In the genomic region with DNA sequence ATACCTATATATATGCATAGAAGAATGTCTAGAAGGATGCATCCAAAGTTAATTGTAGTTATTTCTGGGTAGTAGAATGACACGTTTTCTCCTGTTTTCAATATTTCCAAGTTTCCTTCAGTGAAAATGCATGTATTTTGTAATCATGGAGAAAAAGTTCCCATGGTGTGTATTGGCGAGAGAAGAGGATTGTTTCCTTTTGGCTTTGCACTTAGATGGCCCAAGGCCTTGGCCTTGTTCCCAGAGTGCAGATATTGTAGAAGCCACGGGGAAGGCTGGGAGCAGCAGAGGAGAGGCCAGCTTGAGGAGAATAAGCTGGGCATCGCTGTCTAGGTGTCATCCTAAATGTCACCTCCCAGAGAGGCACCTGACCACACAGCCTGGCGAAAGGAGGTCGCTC, we compare ENCODE assay signal across 10 cellular contexts.
DNase-seq lines count a peak whose midpoint lies in the region; ATAC-seq and TF ChIP-seq lines count a peak whose summit lies in the region.
"Had no signal": no experiment of that assay in that cellular context is flagged by ENCODE, and none has a peak within 500 bp of the region (broad histone marks: within the 10 kb centered on the region; RNA-seq: fewer than 3 reads in every experiment).

No MANE protein-coding gene starts in this region.

- no peak for ATAC-seq in GM21447 (IDR thresholded peaks at IDR 0.05; ENCODE audit: unreplicated experiment)
- ATAC-seq in GM21526 (IDR thresholded peaks at IDR 0.05; ENCODE audit: low FRiP score, unreplicated experiment), result no peak

- TF ChIP-seq CTCF in fibroblast of mammary gland (conservative IDR thresholded peaks at IDR 0.05; ENCODE audit: control insufficient read depth, insufficient read depth, low read depth, low read length) (no peak), neutrophil (IDR thresholded peaks at IDR 0.05) (no peak)

- peaks cover 0 to 5% (median 0%) of the 10 kb centered on the region in 11 experiments; a peak in 2 of 22 replicates for H3K9me3 ChIP-seq in BLaER1 treated with 17β-estradiol and CSF1 and Interleukin-3, amounts not matched to agents 10 nM and 100 nM (replicated peaks in 1 of 11)
- H3K9me3 ChIP-seq in neutrophil, result no peaks in the 10 kb centered on the region

- no peak overlapping the region for H3K27ac ChIP-seq in BLaER1 treated with 17β-estradiol and CSF1 and Interleukin-3, amounts not matched to agents 10 nM and 100 nM
- H3K27ac ChIP-seq in neutrophil, result peak overlapping the region; percentile 62

- H4K20me1 ChIP-seq in BLaER1 treated with 17β-estradiol and CSF1 and Interleukin-3, amounts not matched to agents 10 nM and 100 nM, result no peaks in the 10 kb centered on the region

- no peak overlapping the region for H3K4me3 ChIP-seq in BLaER1 treated with 17β-estradiol and CSF1 and Interleukin-3, amounts not matched to agents 10 nM and 100 nM
- H3K4me3 ChIP-seq in fibroblast of mammary gland (ENCODE audit: control insufficient read depth, low read depth, low read length) (no peak overlapping the region), neutrophil (ENCODE audit: low read depth in 1 of 2, low read length in 1 of 2) (no peak overlapping the region)

- no peak overlapping the region for H3K9ac ChIP-seq in BLaER1 treated with 17β-estradiol and CSF1 and Interleukin-3, amounts not matched to agents 10 nM and 100 nM

- DNase-seq in NCI-H69 (lab: John Stamatoyannopoulos, UW) (peak; percentile 23), fibroblast of mammary gland (ENCODE audit: low read depth) (peak; percentile 83), NCI-H1694 (lab: John Stamatoyannopoulos, UW) (no peak), Kasumi-1 (lab: John Stamatoyannopoulos, UW) (no peak)
- DNase-seq: Karpas-422; stimulated activated CD8-positive, alpha-beta memory T cell treated with anti-CD3 and anti-CD28 coated beads, Interleukin-4, amount 100 ng/mL, for 48 hours had no signal

- H3K27me3 ChIP-seq in BLaER1 treated with 17β-estradiol and CSF1 and Interleukin-3, amounts not matched to agents 10 nM and 100 nM, result no peaks in the 10 kb centered on the region
- H3K27me3 ChIP-seq in neutrophil, result no peaks in the 10 kb centered on the region

- peaks cover 0 to 94% (median 36%) of the 10 kb centered on the region in 11 experiments; a peak in 16 of 22 replicates for H3K36me3 ChIP-seq in BLaER1 treated with 17β-estradiol and CSF1 and Interleukin-3, amounts not matched to agents 10 nM and 100 nM
- no peaks in the 10 kb centered on the region for H3K36me3 ChIP-seq in neutrophil

- peak overlapping the region in 6 of 11 experiments; percentile 1 to 23 (median 19); a peak in 7 of 22 replicates for H3K4me2 ChIP-seq in BLaER1 treated with 17β-estradiol and CSF1 and Interleukin-3, amounts not matched to agents 10 nM and 100 nM

- peaks cover 27 to 73% (median 63%) of the 10 kb centered on the region in 10 experiments for H3K4me1 ChIP-seq in BLaER1 treated with 17β-estradiol and CSF1 and Interleukin-3, amounts not matched to agents 10 nM and 100 nM
- peaks cover 51 to 54% of the 10 kb centered on the region in 2 experiments for H3K4me1 ChIP-seq in neutrophil (ENCODE audit: control insufficient read depth in 1 of 2, insufficient read depth in 1 of 2, low read depth in 1 of 2, low read length in 1 of 2)

Comparison
In these comparisons a context has a peak if more than half of its experiments do, and no peak if none do; other contexts are left out.
1. DNase-seq: peak in NCI-H69 (single experiment) and fibroblast of mammary gland (single experiment); none in NCI-H1694 (single experiment) and Kasumi-1 (0 of 2).